In genomic region chr15:39345176-39345575, GRCh38 we compare ENCODE assay signal across 13 cellular contexts.
"Had no signal": no experiment of that assay in that cellular context is flagged by ENCODE, and none has a peak within 500 bp of the region (broad histone marks: within the 10 kb centered on the region; RNA-seq: fewer than 3 reads in every experiment).

No MANE protein-coding gene starts in this region.

- H3K36me3 Mint-ChIP-seq: activated naive CD4-positive, alpha-beta T cell treated with anti-CD3 and anti-CD28 coated beads, Interleukin-2, amount 50 U/mL, for 24 hours; brain had no signal

- H3K27me3 Mint-ChIP-seq: activated naive CD4-positive, alpha-beta T cell treated with anti-CD3 and anti-CD28 coated beads, Interleukin-2, amount 50 U/mL, for 24 hours had no signal

- H3K9me3 ChIP-seq: ovary had no signal

- H3K4me3 ChIP-seq: ovary had no signal

- H3K9me3 Mint-ChIP-seq: activated T-helper 2 cell treated with anti-CD3 and anti-CD28 coated beads, Interferon-gamma antibody, Interleukin-2, Interleukin-4, amounts not matched to agents 10 μg/mL and 5 μg/mL and 100 μg/mL, durations not matched to agents 14 hours and 24 hours and 36 hours; effector memory CD8-positive, alpha-beta T cell had no signal

- H3K27ac Mint-ChIP-seq: activated naive CD4-positive, alpha-beta T cell treated with anti-CD3 and anti-CD28 coated beads, Interleukin-2, amount 50 U/mL, for 24 hours; activated T-helper 2 cell treated with anti-CD3 and anti-CD28 coated beads, Interferon-gamma antibody, Interleukin-2, Interleukin-4, amounts not matched to agents 10 μg/mL and 5 μg/mL and 100 μg/mL, durations not matched to agents 14 hours and 24 hours and 36 hours; effector memory CD8-positive, alpha-beta T cell; nephron progenitor cell had no signal

- FAIRE-seq: islet of Langerhans had no signal

- H3K27ac ChIP-seq: ovary had no signal

- H3K36me3 ChIP-seq: ovary had no signal

- H3K4me1 Mint-ChIP-seq: activated naive CD4-positive, alpha-beta T cell treated with anti-CD3 and anti-CD28 coated beads, Interleukin-2, amount 50 U/mL, for 24 hours; nephron progenitor cell had no signal

- DNase-seq: amniotic stem cell; effector memory CD8-positive, alpha-beta T cell; mesendoderm; nephron progenitor cell; ovary; stimulated activated CD4-positive, alpha-beta T cell treated with anti-CD3 and anti-CD28 coated beads, Interleukin-12 subunit alpha, Interleukin-12 subunit beta, amount 100 ng/mL, for 4 hours; stimulated activated naive CD4-positive, alpha-beta T cell; substantia nigra; trophoblast cell had no signal

- ATAC-seq: effector memory CD8-positive, alpha-beta T cell had no signal

- H3K27me3 ChIP-seq: ovary had no signal

- H3K4me3 Mint-ChIP-seq: activated naive CD4-positive, alpha-beta T cell treated with anti-CD3 and anti-CD28 coated beads, Interleukin-2, amount 50 U/mL, for 24 hours; brain; effector memory CD8-positive, alpha-beta T cell; nephron progenitor cell had no signal
